In the genomic region with DNA sequence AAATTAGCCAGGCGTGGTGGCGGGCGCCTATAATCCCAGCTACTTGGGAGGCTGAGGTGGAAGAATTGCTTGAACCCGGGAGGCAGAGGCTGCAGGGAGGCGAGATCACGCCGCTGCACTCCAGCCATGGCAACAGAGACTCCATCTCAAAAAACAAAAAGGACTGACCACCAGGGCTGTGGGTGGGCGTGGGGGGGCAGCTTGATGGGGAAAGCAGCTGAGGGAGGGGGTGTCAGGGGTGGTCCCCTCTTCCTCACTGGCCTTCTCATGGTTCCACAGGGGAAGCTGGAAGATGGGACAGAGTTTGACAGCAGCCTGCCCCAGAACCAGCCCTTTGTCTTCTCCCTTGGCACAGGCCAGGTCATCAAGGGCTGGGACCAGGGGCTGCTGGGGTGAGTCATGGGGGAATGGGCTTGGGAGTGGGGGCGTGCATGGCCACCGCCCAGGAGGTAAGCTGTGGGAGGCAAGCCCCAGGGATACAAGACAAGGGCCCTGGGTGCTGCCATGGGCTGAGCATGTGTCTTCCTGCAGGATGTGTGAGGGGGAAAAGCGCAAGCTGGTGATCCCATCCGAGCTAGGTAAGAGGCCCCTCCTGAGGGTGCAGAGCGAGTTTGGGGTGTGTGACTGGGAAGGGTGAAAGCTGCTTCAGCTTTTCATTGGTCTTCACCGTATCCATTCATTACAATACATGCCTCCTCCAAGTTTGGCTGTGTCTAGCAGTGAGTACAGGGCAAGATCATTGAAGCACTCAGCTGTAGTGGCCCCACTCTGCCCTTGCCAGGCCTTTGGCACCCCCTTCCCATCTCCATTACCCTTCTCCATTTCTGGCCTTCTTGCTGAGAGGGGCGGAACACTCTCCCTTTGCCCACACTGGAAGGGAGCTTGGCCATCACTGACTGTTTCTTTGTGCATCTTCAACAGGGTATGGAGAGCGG, we compare ENCODE assay signal across 9 cellular contexts. TPM values are rescaled to one million over a fixed set of nuclear protein-coding genes. Genes with fewer than 3 reads are reported as not detected.
DNase-seq lines count a peak whose midpoint lies in the region; ATAC-seq, FAIRE-seq and TF ChIP-seq lines count a peak whose summit lies in the region.
"Had no signal": no experiment of that assay in that cellular context is flagged by ENCODE, and none has a peak within 500 bp of the region (broad histone marks: within the 10 kb centered on the region; RNA-seq: fewer than 3 reads in every experiment).

No MANE protein-coding gene starts in this region.

- H4K20me1 ChIP-seq in astrocyte (ENCODE audit: insufficient read depth, low read length) = peaks cover 28% of the 10 kb centered on the region

- no peak for FAIRE-seq in astrocyte (lab: Jason Lieb, UNC)
- FAIRE-seq: G401.6 had no signal

- peak overlapping the region; percentile 88 for H3K9ac ChIP-seq in astrocyte (ENCODE audit: low read length)

- H3K27me3 Mint-ChIP-seq in astrocyte (ENCODE audit: low read depth, unreplicated experiment) = no peaks in the 10 kb centered on the region
- H3K27me3 Mint-ChIP-seq in naive B cell = no peaks in the 10 kb centered on the region

- peak overlapping the region; percentile 86 for H3K4me3 ChIP-seq in A673 (ENCODE audit: low read depth, low read length, poor library complexity, severe bottlenecking)
- H3K4me3 ChIP-seq in HFF-Myc (replicated peaks; ENCODE audit: low read depth, low read length) = peak overlapping the region; percentile 80
- peak overlapping the region; percentile 84 for H3K4me3 ChIP-seq in astrocyte (ENCODE audit: insufficient read depth, low read depth, low read length)

- H3K4me1 Mint-ChIP-seq in astrocyte (ENCODE audit: low read depth, unreplicated experiment) (peaks cover 21% of the 10 kb centered on the region), naive B cell (peaks cover 42 to 75% (median 65%) of the 10 kb centered on the region in 3 donors)

- H3K4me3 Mint-ChIP-seq in astrocyte (ENCODE audit: unreplicated experiment) (peak overlapping the region; percentile 89), naive B cell (peak overlapping the region; percentile 55 to 95 (median 88))

- no peak overlapping the region for H2AFZ ChIP-seq in astrocyte (ENCODE audit: low read depth, low read length)

- H3K36me3 ChIP-seq in A673 (ENCODE audit: insufficient read depth, low read length, poor library complexity, severe bottlenecking) = peaks cover 17% of the 10 kb centered on the region
- H3K36me3 ChIP-seq in astrocyte (ENCODE audit: insufficient read depth, low read length) = peaks cover 10% of the 10 kb centered on the region

- H3K4me1 ChIP-seq in A673 (ENCODE audit: insufficient read depth, low read length, poor library complexity, severe bottlenecking) = peaks cover 16% of the 10 kb centered on the region
- H3K4me1 ChIP-seq in astrocyte (ENCODE audit: insufficient read depth, low read length) = peaks cover 41% of the 10 kb centered on the region

- ATAC-seq in naive B cell (ENCODE audit: low read depth in 2 of 2) = no peak

- H3K4me2 ChIP-seq in astrocyte (ENCODE audit: low read length) = peak overlapping the region; percentile 99

- DNase-seq in A673 (ENCODE audit: low spot score) = no peak
- DNase-seq in HFF-Myc (ENCODE audit: extremely low read depth, low read depth) = no peak
- DNase-seq in astrocyte (ENCODE audit: low read depth) = no peak
- DNase-seq in naive B cell = no peak
- no peak for DNase-seq in KG1 (lab: John Stamatoyannopoulos, UW)
- DNase-seq in posterior vena cava (ENCODE audit: low spot score) = no peak
- no peak for DNase-seq in UCSD-AML1 (lab: John Stamatoyannopoulos, UW; ENCODE audit: unreplicated experiment)
- DNase-seq in islet precursor cell = no peak

- intact Hi-C loops in A673 (cut with micrococcal nuclease; ENCODE audit: unreplicated experiment) (no loop called here), posterior vena cava (cut with DNase I) (loop anchor here in 1 of 2 donors (10.0 kb wide), 1 partner anchor 62 kb away; a partner anchor contains a TSS)

- H3K9me3 ChIP-seq in A673 (ENCODE audit: low read depth, low read length, poor library complexity, severe bottlenecking) (no peaks in the 10 kb centered on the region), astrocyte (ENCODE audit: insufficient read depth, low read depth, low read length) (no peaks in the 10 kb centered on the region)

- POLR2A ChIA-PET in A673 (lab: Charles Lee; ENCODE audit: low non-redundant PET) = interaction anchor here (0.6 kb wide), 1 partner anchor 521 kb away, joined by 5 read pairs; no protein-coding TSS in a partner anchor

- peaks cover 50% of the 10 kb centered on the region for H3K79me2 ChIP-seq in astrocyte (ENCODE audit: insufficient read depth, low read length)

- no peaks in the 10 kb centered on the region for H3K27me3 ChIP-seq in A673 (replicated peaks; ENCODE audit: insufficient read depth, low read depth, low read length, poor library complexity)
- no peaks in the 10 kb centered on the region for H3K27me3 ChIP-seq in astrocyte (ENCODE audit: insufficient read depth, low read length)

- no TSS peak for BruUV-seq in A673 (replicated peaks; lab: Mats Ljungman, UMichigan)

- H3K27ac Mint-ChIP-seq in astrocyte (ENCODE audit: unreplicated experiment) (peak overlapping the region; percentile 75), naive B cell (peak overlapping the region in 5 of 6 donors; percentile 40 to 75 (median 64))

- H3K27ac ChIP-seq in A673 (ENCODE audit: low read depth, low read length, poor library complexity, severe bottlenecking) (no peak overlapping the region), astrocyte (ENCODE audit: low read depth, low read length) (no peak overlapping the region)

- H3K36me3 Mint-ChIP-seq in astrocyte (ENCODE audit: low read depth, unreplicated experiment) (peaks cover 9% of the 10 kb centered on the region), naive B cell (no peaks in the 10 kb centered on the region)

- TF ChIP-seq CTCF in A673 (conservative IDR thresholded peaks at IDR 0.05; ENCODE audit: low read depth, low read length) (no peak), HFF-Myc (IDR thresholded peaks at IDR 0.05; ENCODE audit: low read depth, low read length, missing control alignments) (no peak), astrocyte (IDR thresholded peaks at IDR 0.05; ENCODE audit: insufficient read depth, low read depth, low read length) (no peak)

- H3K9me3 Mint-ChIP-seq in astrocyte (ENCODE audit: unreplicated experiment) (no peaks in the 10 kb centered on the region), naive B cell (no peaks in the 10 kb centered on the region)

- CTCF ChIA-PET in A673 (lab: Charles Lee) = no interaction called here

RNA-seq across cellular contexts. Expression of a gene that starts 2.3 kb away (rescaled TPM):
- total RNA-seq in A673 (2021) (57.5 and 63.1 TPM in 2 replicates), astrocyte (41.5 and 45.6 TPM in 2 replicates), posterior vena cava (10 to 100 TPM; 50.6 to 56.7 TPM)
- 10 to 100 TPM; 65.3 to 94.8 (median 79.8) TPM for polyA plus RNA-seq in naive B cell (ENCODE audit: low read depth in 6 of 6)

RNA-seq across cellular contexts. Expression of a gene that starts 3.6 kb away (rescaled TPM):
- total RNA-seq in A673 (2021) (378 and 402 TPM in 2 replicates), astrocyte (338 and 370 TPM in 2 replicates), posterior vena cava (100 to 1,000 TPM; 102 to 190 TPM)
- 10 to 100 TPM; 21.2 to 49.9 (median 40.3) TPM for polyA plus RNA-seq in naive B cell (ENCODE audit: low read depth in 6 of 6)

RNA-seq across cellular contexts. Expression of a gene that starts 8.1 kb away (rescaled TPM):
- total RNA-seq in A673 (2021) (45.3 and 51.1 TPM in 2 replicates), astrocyte (48.7 and 50.9 TPM in 2 replicates), posterior vena cava (10 to 100 TPM; 26.1 to 28.3 TPM)
- under 1 TPM in 5 of 6 donors, not detected in 1; 0.12 to 0.55 (median 0.21) TPM for polyA plus RNA-seq in naive B cell (ENCODE audit: low read depth in 6 of 6)

RNA-seq across cellular contexts. Expression of a gene that starts 8.8 kb away (rescaled TPM):
- total RNA-seq in A673 (2021) (93.3 and 108 TPM in 2 replicates), astrocyte (30.4 and 36.8 TPM in 2 replicates), posterior vena cava (100 to 1,000 TPM; 163 to 190 TPM)
- 10 to 100 TPM; 10.9 to 33.7 (median 28.1) TPM for polyA plus RNA-seq in naive B cell (ENCODE audit: low read depth in 6 of 6)

RNA-seq across cellular contexts. Expression of a gene that starts 12.8 kb away (rescaled TPM):
- total RNA-seq in A673 (2021) (20.2 and 23.9 TPM in 2 replicates), astrocyte (23.8 and 25.7 TPM in 2 replicates), posterior vena cava (10 to 100 TPM; 16.1 to 21.3 TPM)
- polyA plus RNA-seq in naive B cell (ENCODE audit: low read depth in 6 of 6) = 10 to 100 TPM; 41.9 to 66.6 (median 50.5) TPM
